ENCODE assay signal across 19 cellular contexts in genomic region chr20:57225197-57225733, GRCh38. TPM values are rescaled to one million over a fixed set of nuclear protein-coding genes. Genes with fewer than 3 reads are reported as not detected.
DNase-seq lines count a peak whose midpoint lies in the region; ATAC-seq, FAIRE-seq and TF ChIP-seq lines count a peak whose summit lies in the region.
"Had no signal": no experiment of that assay in that cellular context is flagged by ENCODE, and none has a peak within 500 bp of the region (broad histone marks: within the 10 kb centered on the region; RNA-seq: fewer than 3 reads in every experiment).

No MANE protein-coding gene starts in this region.

- no peak overlapping the region for H3K4ac ChIP-seq in H1 (replicated peaks; ENCODE audit: insufficient read length, low read depth, low read length)

- no peak for TF ChIP-seq CTCF in OCI-LY1 (IDR thresholded peaks at IDR 0.05; ENCODE audit: low read length)
- TF ChIP-seq CTCF in H1 (IDR thresholded peaks at IDR 0.05; ENCODE audit: control extremely low read depth in 1 of 3, insufficient read depth in 1 of 3, low read depth in 1 of 3, low read length in 3 of 3): no peak
- TF ChIP-seq CTCF in neural crest cell (conservative IDR thresholded peaks at IDR 0.05): no peak

- H3K14ac ChIP-seq in H1 (ENCODE audit: insufficient read length): no peak overlapping the region

- no peak for TF ChIP-seq RAD21 in H1 (IDR thresholded peaks at IDR 0.05 in 1 of 2, conservative IDR thresholded peaks at IDR 0.05 in 1 of 2; ENCODE audit: low read depth in 2 of 2, low read length in 2 of 2)

- no peak overlapping the region for H2AFZ ChIP-seq in OCI-LY1 (ENCODE audit: low read length)
- H2AFZ ChIP-seq in H1 (ENCODE audit: low read length): no peak overlapping the region
- H2AFZ ChIP-seq: GM23338 had no signal

- H3K4me3 ChIP-seq in OCI-LY1 (ENCODE audit: low read depth, low read length, poor library complexity, severe bottlenecking): no peak overlapping the region
- no peak overlapping the region for H3K4me3 ChIP-seq in H1 (ENCODE audit: extremely low read depth in 1 of 4, insufficient read depth in 2 of 4, low read depth in 3 of 4, low read length in 4 of 4)
- H3K4me3 ChIP-seq: A549, GM23338 had no signal

- no peaks in the 10 kb centered on the region for H4K20me1 ChIP-seq in OCI-LY1 (ENCODE audit: insufficient read depth, low read length)
- H4K20me1 ChIP-seq in H1 (replicated peaks in 1 of 2; ENCODE audit: control insufficient read depth in 1 of 2, insufficient read depth in 2 of 2, low read length in 2 of 2): no peaks in the 10 kb centered on the region

- H2BK120ac ChIP-seq in H1 (replicated peaks; ENCODE audit: low read depth, low read length): no peak overlapping the region

- H3K9me2 ChIP-seq in OCI-LY1 (ENCODE audit: low read depth, low read length): no peaks in the 10 kb centered on the region

- H3K27me3 Mint-ChIP-seq in neural crest cell (ENCODE audit: low read depth): no peaks in the 10 kb centered on the region

- H3K4me2 ChIP-seq in OCI-LY1 (ENCODE audit: low read length) (no peak overlapping the region), H1 (ENCODE audit: insufficient read depth in 1 of 2, low read depth in 2 of 2, low read length in 2 of 2) (no peak overlapping the region)
- H3K4me2 ChIP-seq: A549, GM23338 had no signal

- no peaks in the 10 kb centered on the region for H3K79me1 ChIP-seq in H1 (ENCODE audit: low read depth, low read length)

- no peak for TF ChIP-seq EP300 in H1 (IDR thresholded peaks at IDR 0.05; ENCODE audit: borderline replicate concordance in 1 of 2, low read depth in 2 of 2, low read length in 2 of 2)

- no peak for ATAC-seq in HG03139 (IDR thresholded peaks at IDR 0.05; ENCODE audit: unreplicated experiment)
- no peak for ATAC-seq in GM21528 (IDR thresholded peaks at IDR 0.05; ENCODE audit: low FRiP score, unreplicated experiment)
- ATAC-seq: A549; CD8-positive, alpha-beta T cell had no signal

- H3K4me3 Mint-ChIP-seq in neural crest cell: no peak overlapping the region
- H3K4me3 Mint-ChIP-seq: CD8-positive, alpha-beta T cell; GM23338; H9 had no signal

- peaks cover 11% of the 10 kb centered on the region for H3K4me1 Mint-ChIP-seq in neural crest cell

- no peak overlapping the region for H4K8ac ChIP-seq in H1 (ENCODE audit: extremely low read depth, insufficient read depth, low read length)

- no peaks in the 10 kb centered on the region for H3K9me3 Mint-ChIP-seq in neural crest cell
- H3K9me3 Mint-ChIP-seq: CD8-positive, alpha-beta T cell; GM23338; H9 had no signal

- H3K27ac ChIP-seq in OCI-LY1 (ENCODE audit: low read depth, low read length, poor library complexity, severe bottlenecking) (peak overlapping the region; percentile 29), H1 (ENCODE audit: low read depth, low read length) (no peak overlapping the region), substantia nigra (ENCODE audit: low read depth, low read length, poor library complexity, severe bottlenecking) (no peak overlapping the region)
- H3K27ac ChIP-seq: A549, C4-2B had no signal

- H4K5ac ChIP-seq in H1 (ENCODE audit: insufficient read length, low read depth, low read length): no peak overlapping the region

- peaks cover 2% of the 10 kb centered on the region for H3K36me3 Mint-ChIP-seq in neural crest cell (ENCODE audit: low read depth)
- H3K36me3 Mint-ChIP-seq: CD8-positive, alpha-beta T cell had no signal

- no peak overlapping the region for H4K91ac ChIP-seq in H1 (replicated peaks; ENCODE audit: insufficient read length, low read length)

- H3K27me3 ChIP-seq in OCI-LY1 (ENCODE audit: insufficient read depth, low read length): no peaks in the 10 kb centered on the region
- peaks cover 0 to 5% (median 2%) of the 10 kb centered on the region in 4 experiments; a peak in 2 of 7 replicates for H3K27me3 ChIP-seq in H1 (replicated peaks in 1 of 4; ENCODE audit: control insufficient read depth in 3 of 4, extremely low read depth in 1 of 4, insufficient read depth in 3 of 4, low read length in 3 of 4)
- H3K27me3 ChIP-seq: BE2C had no signal

- H3K23me2 ChIP-seq in H1 (ENCODE audit: low read depth, low read length): no peaks in the 10 kb centered on the region

- TF ChIP-seq POLR2A in H1 (IDR thresholded peaks at IDR 0.05; ENCODE audit: control extremely low read depth in 1 of 2, low read depth in 2 of 2, low read length in 2 of 2): no peak

- POLR2A ChIA-PET in H1 (lab: Charles Lee; ENCODE audit: partially characterized antibody): no interaction called here

- H3K18ac ChIP-seq in H1 (ENCODE audit: extremely low read depth, low read length): 0 out of 2 replicates have a peak overlapping the region, but pooled peaks have one; percentile 16

- no peak overlapping the region for H2BK12ac ChIP-seq in H1 (ENCODE audit: low read depth, low read length)

- no peak for FAIRE-seq in H1 (lab: Jason Lieb, UNC)
- FAIRE-seq: A549, G401.6, GM12891 had no signal

- H3K79me2 ChIP-seq in OCI-LY1 (ENCODE audit: insufficient read depth, low read length) (peaks cover 24% of the 10 kb centered on the region), H1 (ENCODE audit: control insufficient read depth in 1 of 2, insufficient read depth in 2 of 2, low read length in 2 of 2) (no peaks in the 10 kb centered on the region)

- no peaks in the 10 kb centered on the region for H3F3A ChIP-seq in OCI-LY1 (ENCODE audit: insufficient read depth, low read length)

- H2BK15ac ChIP-seq in H1 (ENCODE audit: low read length): no peak overlapping the region

- H3K4me1 ChIP-seq in OCI-LY1 (ENCODE audit: insufficient read depth, low read length, severe bottlenecking) (peaks cover 26% of the 10 kb centered on the region), H1 (replicated peaks in 1 of 4; ENCODE audit: control insufficient read depth in 3 of 4, insufficient read depth in 4 of 4, low read length in 3 of 4) (no peaks in the 10 kb centered on the region; a peak in 1 of 7 replicates)
- H3K4me1 ChIP-seq: A549, BE2C had no signal

- DNase-seq in H1 (ENCODE audit: low read depth in 1 of 2, low spot score in 2 of 2) (no peak), neural crest cell (ENCODE audit: low read depth, low spot score) (no peak), substantia nigra (lab: John Stamatoyannopoulos, UW) (no peak)
- no peak for DNase-seq in stimulated activated CD4-positive, alpha-beta T cell treated with anti-CD3 and anti-CD28 coated beads, Interleukin-1b, Interleukin-23, amount 100 ng/mL, for 48 hours
- DNase-seq: CD8-positive, alpha-beta T cell; COR-L47; DMS153; DMS79 treated with DMSO at 0.1 percent for 48 hours; H9 had no signal

- H3K9ac ChIP-seq in OCI-LY1 (ENCODE audit: low read length) (no peak overlapping the region), H1 (replicated peaks in 1 of 4; ENCODE audit: extremely low read depth in 1 of 4, low read depth in 3 of 4, low read length in 3 of 4) (no peak overlapping the region)

- WGBS in H1 (ENCODE audit: extremely low coverage in 1 of 2, insufficient coverage in 1 of 2, insufficient read length in 1 of 2, insufficient replicate concordance in 2 of 2, low coverage in 1 of 2, low lambda C conversion rate in 2 of 2, missing lambda C conversion rate in 1 of 2), 2 experiments: 96% methylated on average over 4 of the region's 4 CpGs; no CpG with 5 or more reads in 1 of the 2 experiments

- CTCF ChIA-PET in H1 (lab: Charles Lee; ENCODE audit: partially characterized antibody): interaction anchor here (0.8 to 6.1 kb wide), 10 partner anchors 9 to 135 kb away, joined by 3 to 26 read pairs (median 6); partner anchors contain the start of gene SPO11

- no peak overlapping the region for H2BK5ac ChIP-seq in H1 (ENCODE audit: low read depth, low read length)

- no peaks in the 10 kb centered on the region for H3K9me3 ChIP-seq in OCI-LY1 (ENCODE audit: low read length)
- H3K9me3 ChIP-seq in H1 (ENCODE audit: insufficient read depth in 2 of 2, low read depth in 1 of 2, low read length in 1 of 2): no peaks in the 10 kb centered on the region
- H3K9me3 ChIP-seq: A549, BE2C had no signal

- no peak overlapping the region for H2BK20ac ChIP-seq in H1 (ENCODE audit: low read length)

- H3K27ac Mint-ChIP-seq in neural crest cell (ENCODE audit: unreplicated experiment): peak overlapping the region; percentile 75
- H3K27ac Mint-ChIP-seq: CD8-positive, alpha-beta T cell; GM23338; H9 had no signal

- H3K36me3 ChIP-seq in OCI-LY1 (ENCODE audit: insufficient read depth, low read length): peaks cover 99% of the 10 kb centered on the region
- no peaks in the 10 kb centered on the region; a peak in 1 of 8 replicates for H3K36me3 ChIP-seq in H1 (ENCODE audit: control insufficient read depth in 2 of 4, insufficient read depth in 4 of 4, low read length in 3 of 4)
- H3K36me3 ChIP-seq: BE2C had no signal

- H3K23ac ChIP-seq in H1 (ENCODE audit: insufficient read length): no peak overlapping the region

- H2AK5ac ChIP-seq in H1 (ENCODE audit: low read depth, low read length): no peak overlapping the region

- H3K56ac ChIP-seq in H1 (replicated peaks; ENCODE audit: insufficient read length, low read depth, low read length): no peak overlapping the region

TF ChIP-seq in H1, 55 proteins besides CTCF, POLR2A, EP300 and RAD21 (continues in another document):
- no peak for TF ChIP-seq JUN (IDR thresholded peaks at IDR 0.05; ENCODE audit: low read depth, low read length)

RNA-seq across cellular contexts. Expression of gene BMP7, which starts 41.2 kb away (rescaled TPM):
- 7.2 and 9.2 TPM in 2 replicates for total RNA-seq in H1 (2021; fragmentation: NEBNext Ultra II Directional; extraction: Animal tissue kit (Norgen Biotek cat#: 25700))
- polyA plus RNA-seq in H1 (2011; rRNA removed): 14.7 and 29.5 TPM in 2 replicates
- polyA plus RNA-seq in H1 (2011; cell fraction: cytosol; rRNA removed): 19.0 TPM
- 26.5 TPM for polyA plus RNA-seq in H1 (2011; cell fraction: nucleus; rRNA removed)
- polyA plus RNA-seq in H1 (2012, experiment 1 of 2): 4.3 to 11.0 TPM (median 8.6 TPM) in 4 replicates
- polyA plus RNA-seq in H1 (2012, experiment 2 of 2): 4.3 TPM
- polyA plus RNA-seq in H1 (2013, experiment 1 of 2): 8.0 TPM
- 9.6 TPM for polyA plus RNA-seq in H1 (2013, experiment 2 of 2)
- polyA minus RNA-seq in H1 (2011; rRNA and poly(A)+ RNA removed): 6.7 and 12.4 TPM in 2 replicates
- 14.2 TPM for polyA minus RNA-seq in H1 (2011; cell fraction: cytosol; rRNA and poly(A)+ RNA removed)
- polyA minus RNA-seq in H1 (2011; cell fraction: nucleus; rRNA and poly(A)+ RNA removed): 13.2 TPM
- 13.8 and 14.5 TPM in 2 replicates for total RNA-seq in neural crest cell
- total RNA-seq: CD8-positive, alpha-beta T cell had no signal
- polyA plus RNA-seq: AG04450 had no signal
